ENCODE assay signal across 9 cellular contexts in the genomic region with DNA sequence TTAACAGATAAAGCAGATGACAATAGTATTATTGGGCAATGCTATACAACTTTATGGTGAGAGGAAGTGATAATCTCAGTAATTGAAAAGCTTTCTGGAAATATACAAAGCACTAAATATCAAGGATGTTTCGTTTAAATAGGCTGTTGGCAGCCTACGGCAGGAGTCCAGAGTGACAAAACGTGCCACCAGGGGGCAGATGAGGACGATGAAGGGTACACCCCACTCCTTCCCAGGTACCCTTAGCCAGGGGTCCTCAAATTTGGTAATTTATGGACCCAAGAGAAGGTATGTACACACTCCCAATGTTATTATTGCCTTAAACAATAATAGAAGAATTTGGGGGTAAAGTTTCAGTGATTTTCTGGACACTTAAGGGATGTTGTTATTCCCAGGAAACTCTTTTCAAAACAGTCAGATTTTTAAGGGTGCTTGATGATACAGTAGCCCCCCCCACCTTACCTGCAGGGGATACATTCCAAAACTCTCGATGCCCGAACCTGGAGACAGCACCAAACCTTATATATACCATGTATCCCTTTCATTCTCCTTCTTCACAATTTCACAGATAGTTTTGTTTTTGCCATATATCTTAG. TPM values are rescaled to one million over a fixed set of nuclear protein-coding genes. Genes with fewer than 3 reads are reported as not detected.
A peak's percentile ranks its signal among the peaks of the same experiment; 100 is the strongest.
DNase-seq lines count a peak whose midpoint lies in the region; ATAC-seq and TF ChIP-seq lines count a peak whose summit lies in the region.
"Had no signal": no experiment of that assay in that cellular context is flagged by ENCODE, and none has a peak within 500 bp of the region (broad histone marks: within the 10 kb centered on the region; RNA-seq: fewer than 3 reads in every experiment).

No MANE protein-coding gene starts in this region.

- TF ChIP-seq CTCF in OCI-LY7 (conservative IDR thresholded peaks at IDR 0.05; ENCODE audit: low read length) (peak; percentile 78), fibroblast of the aortic adventitia (IDR thresholded peaks at IDR 0.05; ENCODE audit: insufficient read depth, low read length) (peak; percentile 24), smooth muscle cell (IDR thresholded peaks at IDR 0.05; ENCODE audit: borderline replicate concordance, insufficient read depth, poor library complexity, severe bottlenecking) (peak; percentile 54)

- intact Hi-C loops in OCI-LY7 (cut with micrococcal nuclease; ENCODE audit: unreplicated experiment): loop anchor here (5.0 to 10.0 kb wide), 2 partner anchors 208 to 1196 kb away; no protein-coding TSS in a partner anchor

- no peaks in the 10 kb centered on the region for H3F3A ChIP-seq in smooth muscle cell (ENCODE audit: low read depth)

- peak; percentile 41 to 42 for DNase-seq in activated T-cell treated with anti-CD3 and anti-CD28 coated beads, Interleukin-2, amount 50 U/mL, for 48 hours
- no peak for DNase-seq in activated T-cell treated with anti-CD3 and anti-CD28 coated beads, Interleukin-2, amount 50 U/mL, for 24 hours
- DNase-seq in OCI-LY7 (ENCODE audit: low spot score): peak; percentile 20
- no peak for DNase-seq in fibroblast of the aortic adventitia (ENCODE audit: low read depth)
- no peak for DNase-seq in smooth muscle cell (lab: John Stamatoyannopoulos, UW; ENCODE audit: unreplicated experiment)
- no peak for DNase-seq in AG08396 (ENCODE audit: low spot score)
- no peak for DNase-seq in HPDE6-E6E7 (ENCODE audit: extremely low spot score)
- DNase-seq in natural killer cell treated with Interleukin-12 subunit alpha and Interleukin-12 subunit beta and Interleukin-15 and Interleukin-18, amount 100 ng/mL, for 72 hours (ENCODE audit: low spot score): no peak

- H3K9me3 ChIP-seq in OCI-LY7 (ENCODE audit: low read length) (no peaks in the 10 kb centered on the region), smooth muscle cell (replicated peaks; ENCODE audit: low read depth) (no peaks in the 10 kb centered on the region)
- H3K9me3 ChIP-seq: neutrophil had no signal

- H3K4me3 ChIP-seq in OCI-LY7 (ENCODE audit: low read depth, low read length, poor library complexity, severe bottlenecking) (no peak overlapping the region), fibroblast of the aortic adventitia (ENCODE audit: low read depth, low read length) (no peak overlapping the region), smooth muscle cell (peak overlapping the region; percentile 69)

- ATAC-seq in natural killer cell treated with Interleukin-12 subunit alpha and Interleukin-12 subunit beta and Interleukin-15 and Interleukin-18, amount 100 ng/mL, for 72 hours: no peak

- no TSS peak for BruUV-seq in OCI-LY7 (replicated peaks; lab: Mats Ljungman, UMichigan)

- no peak overlapping the region for H3K27ac Mint-ChIP-seq in activated T-cell treated with anti-CD3 and anti-CD28 coated beads, Interleukin-2, amount 50 U/mL, for 24 hours
- H3K27ac Mint-ChIP-seq in natural killer cell treated with Interleukin-12 subunit alpha and Interleukin-12 subunit beta and Interleukin-15 and Interleukin-18, amount 100 ng/mL, for 72 hours: no peak overlapping the region

- CTCF ChIA-PET in OCI-LY7 (lab: Charles Lee; ENCODE audit: unreplicated experiment): no interaction called here

- no peak overlapping the region for H3K4me3 Mint-ChIP-seq in activated T-cell treated with anti-CD3 and anti-CD28 coated beads, Interleukin-2, amount 50 U/mL, for 24 hours
- H3K4me3 Mint-ChIP-seq in natural killer cell treated with Interleukin-12 subunit alpha and Interleukin-12 subunit beta and Interleukin-15 and Interleukin-18, amount 100 ng/mL, for 72 hours: no peak overlapping the region

- POLR2A ChIA-PET in OCI-LY7 (lab: Charles Lee): interaction anchor here (0.6 kb wide), 1 partner anchor 1877 kb away, joined by 3 read pairs; no protein-coding TSS in a partner anchor

- no peaks in the 10 kb centered on the region for H3K9me2 ChIP-seq in OCI-LY7 (ENCODE audit: insufficient read depth, low read length)

- no peaks in the 10 kb centered on the region for H3K4me1 Mint-ChIP-seq in activated T-cell treated with anti-CD3 and anti-CD28 coated beads, Interleukin-2, amount 50 U/mL, for 24 hours (ENCODE audit: low read depth)
- no peaks in the 10 kb centered on the region for H3K4me1 Mint-ChIP-seq in natural killer cell treated with Interleukin-12 subunit alpha and Interleukin-12 subunit beta and Interleukin-15 and Interleukin-18, amount 100 ng/mL, for 72 hours (ENCODE audit: low read depth in 2 of 2)

- H3K4me1 ChIP-seq in OCI-LY7 (ENCODE audit: insufficient read depth, low read length, poor library complexity, severe bottlenecking) (no peaks in the 10 kb centered on the region), smooth muscle cell (ENCODE audit: low read depth) (no peaks in the 10 kb centered on the region)

- no peaks in the 10 kb centered on the region for H3K9me3 Mint-ChIP-seq in activated T-cell treated with anti-CD3 and anti-CD28 coated beads, Interleukin-2, amount 50 U/mL, for 24 hours
- no peaks in the 10 kb centered on the region for H3K9me3 Mint-ChIP-seq in natural killer cell treated with Interleukin-12 subunit alpha and Interleukin-12 subunit beta and Interleukin-15 and Interleukin-18, amount 100 ng/mL, for 72 hours

- H3K9ac ChIP-seq in smooth muscle cell (ENCODE audit: low read depth): no peak overlapping the region

- no peaks in the 10 kb centered on the region for H3K36me3 Mint-ChIP-seq in activated T-cell treated with anti-CD3 and anti-CD28 coated beads, Interleukin-2, amount 50 U/mL, for 24 hours (ENCODE audit: low read depth)
- H3K36me3 Mint-ChIP-seq in natural killer cell treated with Interleukin-12 subunit alpha and Interleukin-12 subunit beta and Interleukin-15 and Interleukin-18, amount 100 ng/mL, for 72 hours: no peaks in the 10 kb centered on the region

- H4K20me1 ChIP-seq in OCI-LY7 (ENCODE audit: insufficient read depth, low read length): no peaks in the 10 kb centered on the region
- H4K20me1 ChIP-seq in smooth muscle cell (ENCODE audit: low read depth): no peaks in the 10 kb centered on the region

- H3K27me3 Mint-ChIP-seq in activated T-cell treated with anti-CD3 and anti-CD28 coated beads, Interleukin-2, amount 50 U/mL, for 24 hours: peaks cover 11% of the 10 kb centered on the region
- peaks cover 6 to 10% of the 10 kb centered on the region in 2 donors for H3K27me3 Mint-ChIP-seq in natural killer cell treated with Interleukin-12 subunit alpha and Interleukin-12 subunit beta and Interleukin-15 and Interleukin-18, amount 100 ng/mL, for 72 hours

- H3K36me3 ChIP-seq in OCI-LY7 (ENCODE audit: insufficient read depth, low read length): no peaks in the 10 kb centered on the region
- no peaks in the 10 kb centered on the region for H3K36me3 ChIP-seq in smooth muscle cell (ENCODE audit: low read depth)
- H3K36me3 ChIP-seq: neutrophil had no signal

- H2AFZ ChIP-seq in OCI-LY7 (ENCODE audit: low read length) (no peak overlapping the region), smooth muscle cell (ENCODE audit: low read depth) (no peak overlapping the region)

- WGBS in smooth muscle cell (ENCODE audit: low lambda C conversion rate): 30% methylated on average over 6 of the region's 6 CpGs

- no peaks in the 10 kb centered on the region for H3K27me3 ChIP-seq in smooth muscle cell (ENCODE audit: low read depth)

- no peaks in the 10 kb centered on the region for H3K79me2 ChIP-seq in OCI-LY7 (ENCODE audit: insufficient read depth, low read depth, low read length)
- no peaks in the 10 kb centered on the region for H3K79me2 ChIP-seq in smooth muscle cell (ENCODE audit: low read depth)

- H3K27ac ChIP-seq in OCI-LY7 (ENCODE audit: low read depth, low read length, poor library complexity, severe bottlenecking) (no peak overlapping the region), smooth muscle cell (ENCODE audit: low read depth) (no peak overlapping the region)
- H3K27ac ChIP-seq: neutrophil had no signal

- H3K4me2 ChIP-seq in OCI-LY7 (ENCODE audit: low read length) (no peak overlapping the region), smooth muscle cell (peak overlapping the region; percentile 84)

RNA-seq across cellular contexts. Expression of a gene that starts 1.4 kb away (rescaled TPM):
- not detected in 2 replicates for total RNA-seq in OCI-LY7 (2014; rRNA removed; shearing (Covaris generic))
- not detected in 2 replicates for total RNA-seq in OCI-LY7 (2022)
- under 0.01 and 0.08 TPM in 2 replicates for total RNA-seq in fibroblast of the aortic adventitia (ENCODE audit: low replicate concordance)
- total RNA-seq in smooth muscle cell: 6.0 and 8.4 TPM in 2 replicates
- polyA plus RNA-seq in smooth muscle cell: 10.4 and 16.0 TPM in 2 replicates
- not detected for total RNA-seq in natural killer cell treated with Interleukin-12 subunit alpha and Interleukin-12 subunit beta and Interleukin-15 and Interleukin-18, amount 100 ng/mL, for 72 hours

RNA-seq across cellular contexts. Expression of a gene that starts 38.1 kb away (rescaled TPM):
- total RNA-seq in OCI-LY7 (2014; rRNA removed; shearing (Covaris generic)): not detected in 2 replicates
- total RNA-seq in OCI-LY7 (2022) (not detected in 2 replicates), fibroblast of the aortic adventitia (ENCODE audit: low replicate concordance) (28.4 and 89.0 TPM in 2 replicates), smooth muscle cell (114 and 118 TPM in 2 replicates)
- 139 and 158 TPM in 2 replicates for polyA plus RNA-seq in smooth muscle cell
- 1 to 10 TPM in 1 of 2 donors, under 1 TPM in 1; 0.98 to 3.0 TPM for total RNA-seq in natural killer cell treated with Interleukin-12 subunit alpha and Interleukin-12 subunit beta and Interleukin-15 and Interleukin-18, amount 100 ng/mL, for 72 hours

Comparison
In these comparisons a context has a peak if more than half of its experiments do, and no peak if none do; other contexts are left out.
1. DNase-seq: peak in activated T-cell treated with anti-CD3 and anti-CD28 coated beads, Interleukin-2, amount 50 U/mL, for 48 hours (2 of 2) and OCI-LY7 (single experiment); none in activated T-cell treated with anti-CD3 and anti-CD28 coated beads, Interleukin-2, amount 50 U/mL, for 24 hours (single experiment), fibroblast of the aortic adventitia (single experiment), smooth muscle cell (single experiment), AG08396 (single experiment), HPDE6-E6E7 (single experiment) and natural killer cell treated with Interleukin-12 subunit alpha and Interleukin-12 subunit beta and Interleukin-15 and Interleukin-18, amount 100 ng/mL, for 72 hours (single experiment).
2. CTCF ChIP-seq: peak in every context shown above with its lines; median percentile 78 in OCI-LY7; 54 in smooth muscle cell; 24 in fibroblast of the aortic adventitia.